ENCODE assay signal across 20 cellular contexts in genomic region chr15:69869291-69869690, GRCh38.
DNase-seq lines count a peak whose midpoint lies in the region; ATAC-seq, FAIRE-seq and TF ChIP-seq lines count a peak whose summit lies in the region.
"Had no signal": no experiment of that assay in that cellular context is flagged by ENCODE, and none has a peak within 500 bp of the region (broad histone marks: within the 10 kb centered on the region; RNA-seq: fewer than 3 reads in every experiment).

No MANE protein-coding gene starts in this region.

- H3K4me1 ChIP-seq in RWPE2 (ENCODE audit: insufficient read depth, poor library complexity, severe bottlenecking) (no peaks in the 10 kb centered on the region), smooth muscle cell (ENCODE audit: low read depth) (no peaks in the 10 kb centered on the region), kidney (ENCODE audit: control insufficient read depth in 1 of 2, insufficient read depth in 1 of 2, low read depth in 1 of 2, low read length in 2 of 2) (no peaks in the 10 kb centered on the region)

- peak; percentile 61 for DNase-seq in DMS53 (lab: John Stamatoyannopoulos, UW)
- DNase-seq in LNCaP clone FGC (ENCODE audit: low read depth), result peak; percentile 79
- DNase-seq in RWPE2 (ENCODE audit: low spot score), result no peak
- DNase-seq in smooth muscle cell (lab: John Stamatoyannopoulos, UW; ENCODE audit: unreplicated experiment), result no peak
- no peak for DNase-seq in kidney
- DNase-seq in D341Med (ENCODE audit: low spot score), result no peak
- DNase-seq in H4 (ENCODE audit: low spot score), result no peak
- DNase-seq: C1 segment of cervical spinal cord, DMS 273 treated with DMSO at 0.1 percent for 48 hours, MG63, NCI-H1092, NCI-H1436 treated with DMSO at 0.1 percent for 48 hours, NCI-H2171, NCI-H446 treated with DMSO at 0.1 percent for 48 hours, NCI-H748 treated with DMSO at 0.1 percent for 48 hours, SW 1271, T-helper 2 cell had no signal

- TF ChIP-seq CTCF in LNCaP clone FGC (IDR thresholded peaks at IDR 0.05; ENCODE audit: control insufficient read depth, extremely low read depth, insufficient read depth) (no peak), RWPE2 (IDR thresholded peaks at IDR 0.05; ENCODE audit: poor library complexity, severe bottlenecking) (no peak), smooth muscle cell (IDR thresholded peaks at IDR 0.05; ENCODE audit: borderline replicate concordance, insufficient read depth, poor library complexity, severe bottlenecking) (no peak), kidney (IDR thresholded peaks at IDR 0.05; ENCODE audit: borderline replicate concordance, extremely low read depth, insufficient read depth) (no peak)

- FAIRE-seq in kidney (lab: Jason Lieb, UNC), result no peak
- FAIRE-seq: GM12878, GM19239 had no signal

- no peak overlapping the region for H2AFZ ChIP-seq in smooth muscle cell (ENCODE audit: low read depth)
- H2AFZ ChIP-seq: GM23338 had no signal

- H3K27ac ChIP-seq in RWPE2 (ENCODE audit: poor library complexity, severe bottlenecking), result no peak overlapping the region
- H3K27ac ChIP-seq in smooth muscle cell (ENCODE audit: low read depth), result peak overlapping the region; percentile 44
- H3K27ac ChIP-seq in kidney (ENCODE audit: low read depth in 2 of 2, low read length in 2 of 2), result no peak overlapping the region

- H3K9me3 ChIP-seq in RWPE2 (ENCODE audit: severe bottlenecking) (peaks cover 4% of the 10 kb centered on the region), smooth muscle cell (replicated peaks; ENCODE audit: low read depth) (peaks cover 4% of the 10 kb centered on the region), kidney (ENCODE audit: control insufficient read depth in 1 of 2, low read length in 2 of 2) (peaks cover 2 to 16% of the 10 kb centered on the region in 2 donors)

- no peak overlapping the region for H3K9ac ChIP-seq in smooth muscle cell (ENCODE audit: low read depth)
- H3K9ac ChIP-seq in kidney (ENCODE audit: low read length in 2 of 2), result no peak overlapping the region

- H4K20me1 ChIP-seq in smooth muscle cell (ENCODE audit: low read depth), result no peaks in the 10 kb centered on the region

- H3F3A ChIP-seq in smooth muscle cell (ENCODE audit: low read depth), result no peaks in the 10 kb centered on the region

- no peaks in the 10 kb centered on the region for H3K79me2 ChIP-seq in smooth muscle cell (ENCODE audit: low read depth)

- H3K36me3 ChIP-seq in RWPE2 (ENCODE audit: low read depth), result no peaks in the 10 kb centered on the region
- H3K36me3 ChIP-seq in smooth muscle cell (ENCODE audit: low read depth), result no peaks in the 10 kb centered on the region
- no peaks in the 10 kb centered on the region for H3K36me3 ChIP-seq in kidney (ENCODE audit: control insufficient read depth in 1 of 2, insufficient read depth in 2 of 2, low read length in 2 of 2)
- H3K36me3 ChIP-seq: MG63 had no signal

- peak overlapping the region; percentile 26 for H3K4me2 ChIP-seq in smooth muscle cell
- H3K4me2 ChIP-seq: GM23338 had no signal

- H3K4me3 ChIP-seq in LNCaP clone FGC (ENCODE audit: low read depth, low read length), result no peak overlapping the region
- no peak overlapping the region for H3K4me3 ChIP-seq in RWPE2 (ENCODE audit: severe bottlenecking)
- no peak overlapping the region for H3K4me3 ChIP-seq in smooth muscle cell
- no peak overlapping the region for H3K4me3 ChIP-seq in kidney (ENCODE audit: low read length in 2 of 2)
- H3K4me3 ChIP-seq: GM12878, GM23338, MG63 had no signal

- intact Hi-C loops in kidney (cut with DNase I), result no loop called here

- H3K27me3 ChIP-seq in RWPE2 (ENCODE audit: insufficient read depth, poor library complexity, severe bottlenecking) (peaks cover 6% of the 10 kb centered on the region), smooth muscle cell (ENCODE audit: low read depth) (no peaks in the 10 kb centered on the region)
- H3K27me3 ChIP-seq: MG63 had no signal

- WGBS in smooth muscle cell (ENCODE audit: low lambda C conversion rate), result 56% methylated on average over 2 of the region's 2 CpGs

- 0 out of 3 replicates have a peak, but pooled peaks have one; percentile 12 for ATAC-seq in RWPE2 (ENCODE audit: low read depth)
- ATAC-seq: GM12878, GM23338 had no signal

Comparison
In these comparisons a context has a peak if more than half of its experiments do, and no peak if none do; other contexts are left out.
1. DNase-seq: peak in DMS53 (single experiment) and LNCaP clone FGC (single experiment); none in RWPE2 (single experiment), smooth muscle cell (single experiment), kidney (single experiment), D341Med (single experiment) and H4 (single experiment).